Comparison of ENCODE assay signal across 40 cellular contexts in genomic region chr10:44749141-44749540, GRCh38.
"Had no signal": no experiment of that assay in that cellular context is flagged by ENCODE, and none has a peak within 500 bp of the region (broad histone marks: within the 10 kb centered on the region; RNA-seq: fewer than 3 reads in every experiment).

No MANE protein-coding gene starts in this region.

- DNase-seq: activated B cell treated with CpG ODN at 0.5 μM for 24 hours; activated CD4-positive, alpha-beta memory T cell treated with anti-CD3 and anti-CD28 coated beads for 36 hours; activated CD4-positive, alpha-beta T cell treated with anti-CD3 and anti-CD28 coated beads for 4 hours; activated CD4-positive, alpha-beta T cell treated with anti-CD3 and anti-CD28 coated beads, Interleukin-2, amount 50 U/mL, for 1 hour; activated CD4-positive, CD25-positive, alpha-beta regulatory T cell treated with anti-CD3 and anti-CD28 coated beads, Interleukin-2, amount 50 U/mL, for 72 hours; activated CD8-positive, alpha-beta memory T cell treated with anti-CD3 and anti-CD28 coated beads, Interleukin-2, amount 50 U/mL, for 4 hours; activated gamma-delta T cell treated with Interleukin-2 at 50 U/mL for 16 hours; activated naive CD4-positive, alpha-beta T cell treated with anti-CD3 and anti-CD28 coated beads, Interleukin-2, amount 10 ng/mL, durations not matched to agents 7 days and 5 days; activated naive CD8-positive, alpha-beta T cell treated with anti-CD3 and anti-CD28 coated beads for 36 hours; activated T-cell treated with anti-CD3 and anti-CD28 coated beads for 4 hours; activated T-cell treated with anti-CD3 and anti-CD28 coated beads, Interleukin-2, amount 50 U/mL, for 4 hours; amniotic stem cell; Karpas-422; KBM-7; MG63; NCI-H1092 treated with DMSO at 0.1 percent for 48 hours; NCI-H1417; NCI-H146; NCI-H187; NCI-H2029 treated with DMSO at 0.1 percent for 48 hours; NCI-H2107; NCI-H2171; NCI-H510A; NCI-H526; NCI-H748 treated with DMSO at 0.1 percent for 48 hours; NK-92 treated with Interleukin-12 subunit alpha and Interleukin-12 subunit beta, amount 100 ng/mL, for 24 hours; PC-3; SIG-M5; SW 1271; T-helper 1 cell; T-helper 2 cell; T-helper 9 cell had no signal

- H3K36me3 ChIP-seq: ascending aorta, cardiac muscle cell, MG63 had no signal

- H3K4me3 Mint-ChIP-seq: activated B cell treated with CpG ODN at 0.5 μM for 24 hours; activated CD4-positive, alpha-beta memory T cell treated with anti-CD3 and anti-CD28 coated beads for 36 hours; activated naive CD4-positive, alpha-beta T cell treated with anti-CD3 and anti-CD28 coated beads, Interleukin-2, amount 10 ng/mL, durations not matched to agents 7 days and 5 days; activated naive CD8-positive, alpha-beta T cell treated with anti-CD3 and anti-CD28 coated beads for 36 hours; activated T-cell treated with anti-CD3 and anti-CD28 coated beads, Interleukin-2, amount 50 U/mL, for 4 hours; activated T-helper 1 cell treated with anti-CD3 and anti-CD28 coated beads, Interleukin-12 subunit alpha, Interleukin-12 subunit beta, Interleukin-2, Interleukin-4 antibody, amounts not matched to agents 30 ng/mL and 10 ng/mL and 1 ng/mL, durations not matched to agents 14 hours and 24 hours and 36 hours; IgD-negative memory B cell had no signal

- H3K27ac Mint-ChIP-seq: activated B cell treated with CpG ODN at 0.5 μM for 24 hours; activated CD4-positive, alpha-beta memory T cell treated with anti-CD3 and anti-CD28 coated beads for 36 hours; activated naive CD4-positive, alpha-beta T cell treated with anti-CD3 and anti-CD28 coated beads, Interleukin-2, amount 10 ng/mL, durations not matched to agents 7 days and 5 days; activated naive CD8-positive, alpha-beta T cell treated with anti-CD3 and anti-CD28 coated beads for 36 hours; activated T-helper 1 cell treated with anti-CD3 and anti-CD28 coated beads, Interleukin-12 subunit alpha, Interleukin-12 subunit beta, Interleukin-2, Interleukin-4 antibody, amounts not matched to agents 30 ng/mL and 10 ng/mL and 1 ng/mL, durations not matched to agents 14 hours and 24 hours and 36 hours; IgD-negative memory B cell had no signal

- H3K4me3 ChIP-seq: ascending aorta, cardiac muscle cell, MG63 had no signal

- H3K9me3 Mint-ChIP-seq: activated B cell treated with CpG ODN at 0.5 μM for 24 hours; activated CD4-positive, alpha-beta memory T cell treated with anti-CD3 and anti-CD28 coated beads for 36 hours; activated naive CD4-positive, alpha-beta T cell treated with anti-CD3 and anti-CD28 coated beads, Interleukin-2, amount 10 ng/mL, durations not matched to agents 7 days and 5 days; activated naive CD8-positive, alpha-beta T cell treated with anti-CD3 and anti-CD28 coated beads for 36 hours; activated T-cell treated with anti-CD3 and anti-CD28 coated beads, Interleukin-2, amount 50 U/mL, for 4 hours; activated T-helper 1 cell treated with anti-CD3 and anti-CD28 coated beads, Interleukin-12 subunit alpha, Interleukin-12 subunit beta, Interleukin-2, Interleukin-4 antibody, amounts not matched to agents 30 ng/mL and 10 ng/mL and 1 ng/mL, durations not matched to agents 14 hours and 24 hours and 36 hours had no signal

- H3K36me3 Mint-ChIP-seq: activated CD4-positive, alpha-beta memory T cell treated with anti-CD3 and anti-CD28 coated beads for 36 hours; activated naive CD4-positive, alpha-beta T cell treated with anti-CD3 and anti-CD28 coated beads, Interleukin-2, amount 10 ng/mL, durations not matched to agents 7 days and 5 days; activated naive CD8-positive, alpha-beta T cell treated with anti-CD3 and anti-CD28 coated beads for 36 hours had no signal

- ATAC-seq: activated T-cell treated with anti-CD3 and anti-CD28 coated beads, Interleukin-2, amount 50 U/mL, for 4 hours; PC-3; Right ventricle myocardium inferior; SK-N-SH treated with all-trans-retinoic acid at 6 μM for 48 hours had no signal

- H3K27me3 Mint-ChIP-seq: IgD-negative memory B cell had no signal

- H3K27ac ChIP-seq: ascending aorta, cardiac muscle cell, RWPE1, VCaP had no signal

- H3K27me3 ChIP-seq: ascending aorta, cardiac muscle cell, MG63 had no signal

- H3K9me3 ChIP-seq: ascending aorta, MG63 had no signal

- H3K4me1 Mint-ChIP-seq: activated B cell treated with CpG ODN at 0.5 μM for 24 hours; activated naive CD4-positive, alpha-beta T cell treated with anti-CD3 and anti-CD28 coated beads, Interleukin-2, amount 10 ng/mL, durations not matched to agents 7 days and 5 days; activated naive CD8-positive, alpha-beta T cell treated with anti-CD3 and anti-CD28 coated beads for 36 hours; IgD-negative memory B cell had no signal
